In the genomic region with DNA sequence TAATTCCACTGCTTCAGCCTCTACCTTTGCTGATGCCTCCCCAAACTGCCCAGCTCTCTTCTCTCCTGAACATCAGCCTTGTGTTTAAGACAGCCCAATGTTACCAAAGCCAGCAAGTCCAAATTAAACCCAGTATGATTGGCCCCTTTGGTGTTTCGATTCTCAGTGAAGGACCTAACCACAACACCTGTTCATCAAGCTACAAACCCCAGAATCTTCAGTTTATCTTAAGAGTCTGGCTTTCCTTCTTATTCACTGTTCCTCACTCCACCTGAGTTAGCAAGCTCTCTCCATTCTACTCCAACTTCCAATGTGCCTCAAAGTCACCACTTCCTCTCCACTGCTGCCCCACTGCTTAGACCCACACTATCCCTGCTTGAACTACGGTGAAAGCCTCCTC, we compare ENCODE assay signal across 9 cellular contexts. TPM values are rescaled to one million over a fixed set of nuclear protein-coding genes. Genes with fewer than 3 reads are reported as not detected.
A peak's percentile ranks its signal among the peaks of the same experiment; 100 is the strongest.
DNase-seq lines count a peak whose midpoint lies in the region; ATAC-seq and TF ChIP-seq lines count a peak whose summit lies in the region.
"Had no signal": no experiment of that assay in that cellular context is flagged by ENCODE, and none has a peak within 500 bp of the region (broad histone marks: within the 10 kb centered on the region; RNA-seq: fewer than 3 reads in every experiment).

No MANE protein-coding gene starts in this region.

- POLR2A ChIA-PET in activated CD4-positive, alpha-beta T cell treated with anti-CD3 and anti-CD28 coated beads for 36 hours (lab: Charles Lee): no interaction called here

- no peaks in the 10 kb centered on the region for H3K27me3 Mint-ChIP-seq in activated CD4-positive, alpha-beta T cell treated with anti-CD3 and anti-CD28 coated beads for 36 hours
- H3K27me3 Mint-ChIP-seq in memory B cell: peaks cover 18% of the 10 kb centered on the region
- peaks cover 5% of the 10 kb centered on the region for H3K27me3 Mint-ChIP-seq in HFFc6 (ENCODE audit: insufficient read depth)

- H3K4me1 Mint-ChIP-seq in activated CD4-positive, alpha-beta T cell treated with anti-CD3 and anti-CD28 coated beads for 36 hours: peaks cover 31% of the 10 kb centered on the region
- H3K4me1 Mint-ChIP-seq in memory B cell (peaks cover 16% of the 10 kb centered on the region), HFFc6 (ENCODE audit: low read depth) (peaks cover 37% of the 10 kb centered on the region)

- peak overlapping the region; percentile 19 for H3K27ac Mint-ChIP-seq in activated CD4-positive, alpha-beta T cell treated with anti-CD3 and anti-CD28 coated beads for 36 hours
- H3K27ac Mint-ChIP-seq in memory B cell (no peak overlapping the region), HFFc6 (no peak overlapping the region)

- H3K9me3 Mint-ChIP-seq in activated CD4-positive, alpha-beta T cell treated with anti-CD3 and anti-CD28 coated beads for 36 hours (ENCODE audit: low read depth): no peaks in the 10 kb centered on the region
- no peaks in the 10 kb centered on the region for H3K9me3 Mint-ChIP-seq in memory B cell
- H3K9me3 Mint-ChIP-seq in HFFc6: no peaks in the 10 kb centered on the region

- no peak overlapping the region for H3K4me3 Mint-ChIP-seq in activated CD4-positive, alpha-beta T cell treated with anti-CD3 and anti-CD28 coated beads for 36 hours
- H3K4me3 Mint-ChIP-seq in memory B cell: no peak overlapping the region
- no peak overlapping the region; the same call in 1 of the 2 replicates for H3K4me3 Mint-ChIP-seq in HFFc6

- no peak for ATAC-seq in activated CD4-positive, alpha-beta T cell treated with anti-CD3 and anti-CD28 coated beads for 36 hours
- peak; percentile 92 for ATAC-seq in GM21526 (IDR thresholded peaks at IDR 0.05; ENCODE audit: low FRiP score, unreplicated experiment)
- peak; percentile 65 for ATAC-seq in HG03378 (IDR thresholded peaks at IDR 0.05; ENCODE audit: unreplicated experiment)
- ATAC-seq in memory B cell (ENCODE audit: low read depth): peak; percentile 46
- ATAC-seq: heart right ventricle had no signal

- intact Hi-C loops in activated CD4-positive, alpha-beta T cell treated with anti-CD3 and anti-CD28 coated beads for 36 hours (cut with DNase I, micrococcal nuclease): loop anchor here in 1 of 2 experiments (5.0 kb wide), 1 partner anchor 43 kb away; no protein-coding TSS in a partner anchor

- H3K36me3 Mint-ChIP-seq in activated CD4-positive, alpha-beta T cell treated with anti-CD3 and anti-CD28 coated beads for 36 hours (ENCODE audit: low read depth): no peaks in the 10 kb centered on the region
- H3K36me3 Mint-ChIP-seq in memory B cell (peaks cover 2% of the 10 kb centered on the region), HFFc6 (ENCODE audit: low read depth) (no peaks in the 10 kb centered on the region)

- TF ChIP-seq CTCF in HFFc6 (IDR thresholded peaks at IDR 0.05): no peak

- no peak for DNase-seq in activated CD4-positive, alpha-beta T cell treated with anti-CD3 and anti-CD28 coated beads for 36 hours
- no peak for DNase-seq in activated CD4-positive, alpha-beta T cell treated with anti-CD3 and anti-CD28 coated beads, Interleukin-2, amount 50 U/mL, for 4 hours
- no peak for DNase-seq in memory B cell (ENCODE audit: low spot score in 2 of 2)
- DNase-seq in NCI-H2171 treated with DMSO at 0.1 percent for 48 hours (lab: John Stamatoyannopoulos, UW): no peak
- no peak for DNase-seq in HFFc6
- no peak for DNase-seq in NCI-H2196 treated with DMSO at 0.1 percent for 48 hours (lab: John Stamatoyannopoulos, UW; ENCODE audit: unreplicated experiment)
- DNase-seq: heart right ventricle had no signal

- CTCF ChIA-PET in activated CD4-positive, alpha-beta T cell treated with anti-CD3 and anti-CD28 coated beads for 36 hours (lab: Charles Lee): interaction anchor here (0.6 to 1.4 kb wide), 3 partner anchors 10 to 138 kb away, joined by 3 read pairs; no protein-coding TSS in a partner anchor

RNA-seq across cellular contexts. Expression of a gene that starts 25.5 kb away (rescaled TPM):
- total RNA-seq in activated CD4-positive, alpha-beta T cell treated with anti-CD3 and anti-CD28 coated beads for 36 hours: 10 to 100 TPM; 31.0 to 31.9 TPM
- 1 to 10 TPM; 1.7 to 3.0 (median 2.2) TPM for total RNA-seq in HFFc6 (2021; fragmentation: NEBNext Ultra II Directional; extraction: Animal tissue kit (Norgen Biotek cat#: 25700))

Comparison
In these comparisons a context has a peak if more than half of its experiments do, and no peak if none do; other contexts are left out.
1. RNA of a gene that starts 25.5 kb away (total RNA-seq): 31.0 to 31.9 TPM in activated CD4-positive, alpha-beta T cell treated with anti-CD3 and anti-CD28 coated beads for 36 hours; 1.7 to 3.0 TPM in HFFc6; every median in the first group is over 4 times any median in the second.